Comparison of ENCODE assay signal across 1 cellular context in genomic region chr1:203906932-203907331, GRCh38.
TF ChIP-seq lines count a peak whose summit lies in the region.

No MANE protein-coding gene starts in this region.

TF ChIP-seq in SK-N-SH, 30 proteins besides CTCF, POLR2A, EP300 and RAD21 (continued from another document):
- TF ChIP-seq, protein P1, sequence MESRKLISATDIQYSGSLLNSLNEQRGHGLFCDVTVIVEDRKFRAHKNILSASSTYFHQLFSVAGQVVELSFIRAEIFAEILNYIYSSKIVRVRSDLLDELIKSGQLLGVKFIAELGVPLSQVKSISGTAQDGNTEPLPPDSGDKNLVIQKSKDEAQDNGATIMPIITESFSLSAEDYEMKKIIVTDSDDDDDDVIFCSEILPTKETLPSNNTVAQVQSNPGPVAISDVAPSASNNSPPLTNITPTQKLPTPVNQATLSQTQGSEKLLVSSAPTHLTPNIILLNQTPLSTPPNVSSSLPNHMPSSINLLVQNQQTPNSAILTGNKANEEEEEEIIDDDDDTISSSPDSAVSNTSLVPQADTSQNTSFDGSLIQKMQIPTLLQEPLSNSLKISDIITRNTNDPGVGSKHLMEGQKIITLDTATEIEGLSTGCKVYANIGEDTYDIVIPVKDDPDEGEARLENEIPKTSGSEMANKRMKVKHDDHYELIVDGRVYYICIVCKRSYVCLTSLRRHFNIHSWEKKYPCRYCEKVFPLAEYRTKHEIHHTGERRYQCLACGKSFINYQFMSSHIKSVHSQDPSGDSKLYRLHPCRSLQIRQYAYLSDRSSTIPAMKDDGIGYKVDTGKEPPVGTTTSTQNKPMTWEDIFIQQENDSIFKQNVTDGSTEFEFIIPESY (IDR thresholded peaks at IDR 0.05; ENCODE audit: borderline replicate concordance, low read depth) = no peak
- TF ChIP-seq NFIC (IDR thresholded peaks at IDR 0.05; ENCODE audit: borderline replicate concordance) (peak; percentile 33; the same call in 1 of the 2 replicates), GABPA (IDR thresholded peaks at IDR 0.05; ENCODE audit: low read depth) (no peak), MEF2A (IDR thresholded peaks at IDR 0.05; ENCODE audit: borderline replicate concordance, low read depth) (no peak), SIN3A (IDR thresholded peaks at IDR 0.05; ENCODE audit: borderline replicate concordance, low read depth, low read length) (no peak), POLR2AphosphoS5 (IDR thresholded peaks at IDR 0.05; ENCODE audit: low read depth, low read length) (no peak), RFX5 (IDR thresholded peaks at IDR 0.05; ENCODE audit: low read length) (no peak), CHD2 (IDR thresholded peaks at IDR 0.05; ENCODE audit: low read length, partially characterized antibody) (no peak), PBX3 (IDR thresholded peaks at IDR 0.05) (peak; percentile 53; the same call in 1 of the 2 replicates)
- TF ChIP-seq, protein P2, sequence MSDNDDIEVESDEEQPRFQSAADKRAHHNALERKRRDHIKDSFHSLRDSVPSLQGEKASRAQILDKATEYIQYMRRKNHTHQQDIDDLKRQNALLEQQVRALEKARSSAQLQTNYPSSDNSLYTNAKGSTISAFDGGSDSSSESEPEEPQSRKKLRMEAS (IDR thresholded peaks at IDR 0.05; ENCODE audit: low read depth) = 0 out of 2 replicates have a peak, but pooled peaks have one; percentile 25
